ENCODE assay signal across 27 cellular contexts in genomic region chr9:93264338-93265125, GRCh38.
DNase-seq lines count a peak whose midpoint lies in the region; ATAC-seq and TF ChIP-seq lines count a peak whose summit lies in the region.
"Had no signal": no experiment of that assay in that cellular context is flagged by ENCODE, and none has a peak within 500 bp of the region (broad histone marks: within the 10 kb centered on the region; RNA-seq: fewer than 3 reads in every experiment).

No MANE protein-coding gene starts in this region.

- no peak for ATAC-seq in CD4-positive, CD25-positive, alpha-beta regulatory T cell (ENCODE audit: low read depth in 2 of 2)
- ATAC-seq in activated B cell treated with CpG ODN at 0.5 μM for 24 hours (ENCODE audit: low read depth): no peak
- ATAC-seq in omental fat pad (ENCODE audit: low FRiP score): no peak
- ATAC-seq: A549; esophagus mucosa; gastrocnemius medialis; lower lobe of right lung; mucosa of descending colon; psoas muscle; stimulated activated effector memory CD8-positive, alpha-beta T cell treated with anti-CD3 and anti-CD28 coated beads, Interleukin-12 subunit alpha, Interleukin-12 subunit beta, amount 100 ng/mL, for 72 hours had no signal

- H3K79me2 ChIP-seq in neural progenitor cell (ENCODE audit: low read depth): no peaks in the 10 kb centered on the region

- no peak overlapping the region for H3K4me3 ChIP-seq in CD4-positive, CD25-positive, alpha-beta regulatory T cell (ENCODE audit: low read depth, low read length)
- no peak overlapping the region for H3K4me3 ChIP-seq in neural progenitor cell
- H3K4me3 ChIP-seq: A549, gastrocnemius medialis, lower lobe of right lung, mucosa of descending colon, psoas muscle, SJCRH30 had no signal

- H3K9ac ChIP-seq in neural progenitor cell: no peak overlapping the region

- DNase-seq in activated CD4-positive, alpha-beta memory T cell treated with anti-CD3 and anti-CD28 coated beads, Interleukin-2, amount 10 ng/mL, durations not matched to agents 7 days and 5 days: peak; percentile 13
- DNase-seq in activated CD4-positive, alpha-beta memory T cell treated with anti-CD3 and anti-CD28 coated beads for 36 hours: no peak
- DNase-seq in CD4-positive, CD25-positive, alpha-beta regulatory T cell: no peak
- peak; percentile 9 for DNase-seq in activated B cell treated with CpG ODN at 0.5 μM for 24 hours
- DNase-seq in neural progenitor cell (ENCODE audit: low spot score): no peak
- no peak for DNase-seq in omental fat pad (ENCODE audit: low spot score)
- no peak for DNase-seq in GOT3 (lab: John Stamatoyannopoulos, UW)
- DNase-seq in erythroblast (lab: John Stamatoyannopoulos, UW): no peak
- DNase-seq: activated gamma-delta T cell treated with Interleukin-2 at 50 U/mL for 16 hours; Caco-2; effector memory CD4-positive, alpha-beta T cell; gastrocnemius medialis; NCI-H510A treated with DMSO at 0.1 percent for 48 hours; NK-92 treated with Interleukin-12 subunit alpha and Interleukin-12 subunit beta, amount 100 ng/mL, for 24 hours; SJCRH30; small intestine; stimulated activated CD4-positive, alpha-beta T cell treated with anti-CD3 and anti-CD28 coated beads, Interleukin-2, amount 100 ng/mL, for 24 hours; substantia nigra; T-helper 1 cell had no signal

- intact Hi-C loops in activated CD4-positive, alpha-beta memory T cell treated with anti-CD3 and anti-CD28 coated beads for 36 hours (cut with micrococcal nuclease): no loop called here
- intact Hi-C loops in activated B cell treated with CpG ODN at 0.5 μM for 24 hours (cut with micrococcal nuclease): no loop called here

- H3F3A ChIP-seq in neural progenitor cell (ENCODE audit: low read depth): no peaks in the 10 kb centered on the region

- CTCF ChIA-PET in activated CD4-positive, alpha-beta memory T cell treated with anti-CD3 and anti-CD28 coated beads, Interleukin-2, amount 10 ng/mL, durations not matched to agents 7 days and 5 days (lab: Charles Lee): no interaction called here
- CTCF ChIA-PET in activated CD4-positive, alpha-beta memory T cell treated with anti-CD3 and anti-CD28 coated beads for 36 hours (lab: Charles Lee): no interaction called here
- CTCF ChIA-PET in activated B cell treated with CpG ODN at 0.5 μM for 24 hours (lab: Charles Lee): no interaction called here

- H3K27me3 Mint-ChIP-seq in activated CD4-positive, alpha-beta memory T cell treated with anti-CD3 and anti-CD28 coated beads, Interleukin-2, amount 10 ng/mL, durations not matched to agents 7 days and 5 days: peaks cover 9% of the 10 kb centered on the region
- no peaks in the 10 kb centered on the region for H3K27me3 Mint-ChIP-seq in activated CD4-positive, alpha-beta memory T cell treated with anti-CD3 and anti-CD28 coated beads for 36 hours
- H3K27me3 Mint-ChIP-seq in CD4-positive, CD25-positive, alpha-beta regulatory T cell: no peaks in the 10 kb centered on the region
- H3K27me3 Mint-ChIP-seq in activated B cell treated with CpG ODN at 0.5 μM for 24 hours (no peaks in the 10 kb centered on the region), neural progenitor cell (ENCODE audit: insufficient read depth, low read depth) (no peaks in the 10 kb centered on the region)
- H3K27me3 Mint-ChIP-seq: brain had no signal

- POLR2A ChIA-PET in activated CD4-positive, alpha-beta memory T cell treated with anti-CD3 and anti-CD28 coated beads, Interleukin-2, amount 10 ng/mL, durations not matched to agents 7 days and 5 days (lab: Charles Lee): no interaction called here
- POLR2A ChIA-PET in activated CD4-positive, alpha-beta memory T cell treated with anti-CD3 and anti-CD28 coated beads for 36 hours (lab: Charles Lee): no interaction called here
- POLR2A ChIA-PET in activated B cell treated with CpG ODN at 0.5 μM for 24 hours (lab: Charles Lee): no interaction called here

- H3K27me3 ChIP-seq in CD4-positive, CD25-positive, alpha-beta regulatory T cell (ENCODE audit: control insufficient read depth, insufficient read depth, low read length): no peaks in the 10 kb centered on the region
- H3K27me3 ChIP-seq in neural progenitor cell: no peaks in the 10 kb centered on the region
- H3K27me3 ChIP-seq: gastrocnemius medialis had no signal

- no peak for TF ChIP-seq CTCF in activated B cell treated with CpG ODN at 0.5 μM for 24 hours (IDR thresholded peaks at IDR 0.05)
- no peak for TF ChIP-seq CTCF in neural progenitor cell (IDR thresholded peaks at IDR 0.05)
- TF ChIP-seq CTCF in omental fat pad (IDR thresholded peaks at IDR 0.05): no peak

- no peaks in the 10 kb centered on the region for H4K20me1 ChIP-seq in neural progenitor cell (ENCODE audit: low read depth)

- no peak overlapping the region for H3K4me3 Mint-ChIP-seq in activated CD4-positive, alpha-beta memory T cell treated with anti-CD3 and anti-CD28 coated beads, Interleukin-2, amount 10 ng/mL, durations not matched to agents 7 days and 5 days
- H3K4me3 Mint-ChIP-seq in activated CD4-positive, alpha-beta memory T cell treated with anti-CD3 and anti-CD28 coated beads for 36 hours: no peak overlapping the region
- H3K4me3 Mint-ChIP-seq in CD4-positive, CD25-positive, alpha-beta regulatory T cell: no peak overlapping the region
- H3K4me3 Mint-ChIP-seq in activated B cell treated with CpG ODN at 0.5 μM for 24 hours (no peak overlapping the region), neural progenitor cell (no peak overlapping the region)
- H3K4me3 Mint-ChIP-seq: brain; neural crest cell; stimulated activated effector memory CD8-positive, alpha-beta T cell treated with anti-CD3 and anti-CD28 coated beads, Interleukin-12 subunit alpha, Interleukin-12 subunit beta, amount 100 ng/mL, for 72 hours had no signal

- peaks cover 9% of the 10 kb centered on the region for H3K4me1 Mint-ChIP-seq in activated CD4-positive, alpha-beta memory T cell treated with anti-CD3 and anti-CD28 coated beads, Interleukin-2, amount 10 ng/mL, durations not matched to agents 7 days and 5 days
- peaks cover 12% of the 10 kb centered on the region for H3K4me1 Mint-ChIP-seq in activated CD4-positive, alpha-beta memory T cell treated with anti-CD3 and anti-CD28 coated beads for 36 hours (ENCODE audit: low read depth)
- peaks cover 0 to 35% (median 18%) of the 10 kb centered on the region in 4 donors for H3K4me1 Mint-ChIP-seq in CD4-positive, CD25-positive, alpha-beta regulatory T cell
- H3K4me1 Mint-ChIP-seq in activated B cell treated with CpG ODN at 0.5 μM for 24 hours: peaks cover 18% of the 10 kb centered on the region
- H3K4me1 Mint-ChIP-seq in neural progenitor cell: peaks cover 14% of the 10 kb centered on the region
- H3K4me1 Mint-ChIP-seq: brain, neural crest cell had no signal

- TF ChIP-seq POLR2A in erythroblast (IDR thresholded peaks at IDR 0.05; ENCODE audit: low read length): no peak

- no peaks in the 10 kb centered on the region for H3K9me3 ChIP-seq in CD4-positive, CD25-positive, alpha-beta regulatory T cell (ENCODE audit: control insufficient read depth in 2 of 2, low read length in 2 of 2)
- H3K9me3 ChIP-seq in neural progenitor cell (ENCODE audit: low read depth): no peaks in the 10 kb centered on the region
- H3K9me3 ChIP-seq: A549, Caco-2, gastrocnemius medialis, lower lobe of right lung, mucosa of descending colon, psoas muscle, SJCRH30 had no signal

- H3K36me3 ChIP-seq in CD4-positive, CD25-positive, alpha-beta regulatory T cell (ENCODE audit: control insufficient read depth, insufficient read depth, low read length): no peaks in the 10 kb centered on the region
- no peaks in the 10 kb centered on the region for H3K36me3 ChIP-seq in neural progenitor cell
- H3K36me3 ChIP-seq: lower lobe of right lung, SJCRH30 had no signal

- no peak overlapping the region for H3K27ac ChIP-seq in CD4-positive, CD25-positive, alpha-beta regulatory T cell (ENCODE audit: insufficient read depth, low read length, poor library complexity, severe bottlenecking)
- no peak overlapping the region for H3K27ac ChIP-seq in neural progenitor cell
- H3K27ac ChIP-seq: A549, lower lobe of right lung, psoas muscle, SJCRH30 had no signal

- no peak overlapping the region for H3K27ac Mint-ChIP-seq in activated CD4-positive, alpha-beta memory T cell treated with anti-CD3 and anti-CD28 coated beads, Interleukin-2, amount 10 ng/mL, durations not matched to agents 7 days and 5 days
- H3K27ac Mint-ChIP-seq in activated CD4-positive, alpha-beta memory T cell treated with anti-CD3 and anti-CD28 coated beads for 36 hours: no peak overlapping the region
- H3K27ac Mint-ChIP-seq in CD4-positive, CD25-positive, alpha-beta regulatory T cell: peak overlapping the region in 2 of 3 donors; percentile 75 to 86
- H3K27ac Mint-ChIP-seq in activated B cell treated with CpG ODN at 0.5 μM for 24 hours (no peak overlapping the region), neural progenitor cell (peak overlapping the region; percentile 8)
- H3K27ac Mint-ChIP-seq: stimulated activated effector memory CD8-positive, alpha-beta T cell treated with anti-CD3 and anti-CD28 coated beads, Interleukin-12 subunit alpha, Interleukin-12 subunit beta, amount 100 ng/mL, for 72 hours had no signal

- no peaks in the 10 kb centered on the region for H3K9me3 Mint-ChIP-seq in activated CD4-positive, alpha-beta memory T cell treated with anti-CD3 and anti-CD28 coated beads, Interleukin-2, amount 10 ng/mL, durations not matched to agents 7 days and 5 days
- H3K9me3 Mint-ChIP-seq in activated CD4-positive, alpha-beta memory T cell treated with anti-CD3 and anti-CD28 coated beads for 36 hours: no peaks in the 10 kb centered on the region
- no peaks in the 10 kb centered on the region for H3K9me3 Mint-ChIP-seq in CD4-positive, CD25-positive, alpha-beta regulatory T cell
- no peaks in the 10 kb centered on the region for H3K9me3 Mint-ChIP-seq in activated B cell treated with CpG ODN at 0.5 μM for 24 hours
- no peaks in the 10 kb centered on the region for H3K9me3 Mint-ChIP-seq in neural progenitor cell
- H3K9me3 Mint-ChIP-seq: brain; neural crest cell; stimulated activated effector memory CD8-positive, alpha-beta T cell treated with anti-CD3 and anti-CD28 coated beads, Interleukin-12 subunit alpha, Interleukin-12 subunit beta, amount 100 ng/mL, for 72 hours had no signal

- no peaks in the 10 kb centered on the region for H3K36me3 Mint-ChIP-seq in activated CD4-positive, alpha-beta memory T cell treated with anti-CD3 and anti-CD28 coated beads, Interleukin-2, amount 10 ng/mL, durations not matched to agents 7 days and 5 days (ENCODE audit: low read depth)
- no peaks in the 10 kb centered on the region for H3K36me3 Mint-ChIP-seq in activated CD4-positive, alpha-beta memory T cell treated with anti-CD3 and anti-CD28 coated beads for 36 hours
- H3K36me3 Mint-ChIP-seq in CD4-positive, CD25-positive, alpha-beta regulatory T cell: no peaks in the 10 kb centered on the region
- no peaks in the 10 kb centered on the region for H3K36me3 Mint-ChIP-seq in activated B cell treated with CpG ODN at 0.5 μM for 24 hours (ENCODE audit: low read depth)
- H3K36me3 Mint-ChIP-seq in neural progenitor cell: peaks cover 11% of the 10 kb centered on the region
- H3K36me3 Mint-ChIP-seq: stimulated activated effector memory CD8-positive, alpha-beta T cell treated with anti-CD3 and anti-CD28 coated beads, Interleukin-12 subunit alpha, Interleukin-12 subunit beta, amount 100 ng/mL, for 72 hours had no signal

- peaks cover 17% of the 10 kb centered on the region for H3K4me1 ChIP-seq in CD4-positive, CD25-positive, alpha-beta regulatory T cell (ENCODE audit: control insufficient read depth, insufficient read depth, low read length, poor library complexity, severe bottlenecking)
- no peaks in the 10 kb centered on the region for H3K4me1 ChIP-seq in neural progenitor cell
- H3K4me1 ChIP-seq: A549, Caco-2, lower lobe of right lung, SJCRH30 had no signal

- no peak overlapping the region for H3K4me2 ChIP-seq in neural progenitor cell
- H3K4me2 ChIP-seq: A549 had no signal

- no peak overlapping the region for H2AFZ ChIP-seq in neural progenitor cell (replicated peaks)

Comparison
In these comparisons a context has a peak if more than half of its experiments do, and no peak if none do; other contexts are left out.
1. DNase-seq: peak in activated CD4-positive, alpha-beta memory T cell treated with anti-CD3 and anti-CD28 coated beads, Interleukin-2, amount 10 ng/mL, durations not matched to agents 7 days and 5 days (single experiment) and activated B cell treated with CpG ODN at 0.5 μM for 24 hours (single experiment); none in activated CD4-positive, alpha-beta memory T cell treated with anti-CD3 and anti-CD28 coated beads for 36 hours (single experiment), CD4-positive, CD25-positive, alpha-beta regulatory T cell (0 of 3), neural progenitor cell (single experiment), omental fat pad (single experiment), GOT3 (single experiment) and erythroblast (0 of 2).
2. H3K27ac Mint-ChIP-seq: peak in CD4-positive, CD25-positive, alpha-beta regulatory T cell (2 of 3) and neural progenitor cell (single experiment); none in activated CD4-positive, alpha-beta memory T cell treated with anti-CD3 and anti-CD28 coated beads, Interleukin-2, amount 10 ng/mL, durations not matched to agents 7 days and 5 days (single experiment), activated CD4-positive, alpha-beta memory T cell treated with anti-CD3 and anti-CD28 coated beads for 36 hours (single experiment) and activated B cell treated with CpG ODN at 0.5 μM for 24 hours (single experiment).